Comparison of ENCODE assay signal across 8 cellular contexts in the genomic region with DNA sequence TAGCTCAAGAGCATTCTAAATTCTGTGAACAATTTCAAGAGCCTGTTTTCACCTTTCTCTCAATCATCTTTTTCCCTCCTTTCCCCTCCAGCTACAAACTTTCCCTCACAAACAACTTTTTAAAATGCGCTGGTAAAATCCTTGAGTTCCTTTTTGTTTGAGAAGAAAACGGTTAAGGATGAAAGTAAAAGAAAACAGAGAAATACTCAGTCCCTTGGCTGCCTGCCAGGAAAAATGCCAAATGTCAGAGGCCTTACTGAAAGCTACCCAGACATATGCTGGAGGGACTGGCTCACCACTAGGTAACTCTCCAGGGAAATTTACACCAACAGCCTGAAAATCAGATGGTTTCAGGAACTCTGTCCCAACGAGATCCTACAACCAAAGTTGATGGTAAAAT. TPM values are rescaled to one million over a fixed set of nuclear protein-coding genes. Genes with fewer than 3 reads are reported as not detected.
DNase-seq lines count a peak whose midpoint lies in the region; ATAC-seq, FAIRE-seq and TF ChIP-seq lines count a peak whose summit lies in the region.

No MANE protein-coding gene starts in this region.

- no peak for FAIRE-seq in GM12878 (lab: Jason Lieb, UNC)

- H3K9ac ChIP-seq in GM12878 (ENCODE audit: control insufficient read depth, insufficient read depth, low read length), result 0 out of 2 replicates have a peak overlapping the region, but pooled peaks have one; percentile 27

- BruUV-seq in GM12878 (replicated peaks; lab: Mats Ljungman, UMichigan), result no TSS peak

- H3K27ac ChIP-seq in GM12878 (ENCODE audit: control insufficient read depth, insufficient read depth) (no peak overlapping the region), ovary (peak overlapping the region in 1 of 2 donors; percentile 28)

- TF ChIP-seq POLR2A in GM12878 (IDR thresholded peaks at IDR 0.05; ENCODE audit: low read depth, low read length) (no peak), ovary (IDR thresholded peaks at IDR 0.05) (no peak)

- intact Hi-C loops in GM12878 (cut with micrococcal nuclease; ENCODE audit: unreplicated experiment) (no loop called here), ovary (cut with DNase I) (no loop called here)

- H3K36me3 ChIP-seq in GM12878 (ENCODE audit: control insufficient read depth in 2 of 2, insufficient read depth in 2 of 2, low read length in 1 of 2) (no peaks in the 10 kb centered on the region), ovary (no peaks in the 10 kb centered on the region)

- H3K4me3 ChIP-seq in GM12878, result no peak overlapping the region
- H3K4me3 ChIP-seq in ovary, result no peak overlapping the region

- SMC1A ChIA-PET in GM12878 (lab: Charles Lee; ENCODE audit: uncharacterized antibody, unreplicated experiment), result interaction anchor here (0.6 to 1.1 kb wide), 4 partner anchors 13 to 44 kb away, joined by 3 read pairs; no protein-coding TSS in a partner anchor

- 42% methylated on average over 3 of the region's 3 CpGs for WGBS in GM12878 (ENCODE audit: insufficient coverage, insufficient replicate concordance, low lambda C conversion rate, missing lambda C conversion rate)
- 21 to 35% (median 22%) methylated on average over 3 of the region's 3 CpGs for WGBS in ovary, 3 donors

- H3K27me3 ChIP-seq in GM12878 (replicated peaks in 1 of 2; ENCODE audit: control insufficient read depth in 2 of 2, insufficient read depth in 2 of 2, low read length in 1 of 2), result no peaks in the 10 kb centered on the region
- H3K27me3 ChIP-seq in ovary, result no peaks in the 10 kb centered on the region

- TF ChIP-seq EP300 in GM12878 (IDR thresholded peaks at IDR 0.05; ENCODE audit: borderline replicate concordance in 1 of 2, control insufficient read depth in 1 of 2, low read depth in 2 of 2, low read length in 2 of 2) (no peak), ovary (IDR thresholded peaks at IDR 0.05) (no peak)

- H2AFZ ChIP-seq in GM12878 (ENCODE audit: control insufficient read depth, low read depth, low read length), result peak overlapping the region; percentile 58

- TF ChIP-seq RAD21 in GM12878 (IDR thresholded peaks at IDR 0.05; ENCODE audit: insufficient read depth, low read depth, low read length), result no peak

- POLR2A ChIA-PET in GM12878 (lab: Charles Lee), result interaction anchor here (0.6 to 0.9 kb wide), 2 partner anchors 48 to 116 kb away, joined by 3 read pairs; no protein-coding TSS in a partner anchor

- no peaks in the 10 kb centered on the region for H3K79me2 ChIP-seq in GM12878 (ENCODE audit: control insufficient read depth, insufficient read depth, low read length)

- CTCF ChIA-PET in GM12878 (lab: Yijun Ruan, JAX), result interaction anchor here (0.7 to 1.6 kb wide), 2 partner anchors 10 to 230 kb away, joined by 4 read pairs; no protein-coding TSS in a partner anchor

- no peak overlapping the region for H3K4me2 ChIP-seq in GM12878 (ENCODE audit: control insufficient read depth, insufficient read depth)

- peak; percentile 24; the same call in 1 of the 3 replicates for ATAC-seq in GM12878
- ATAC-seq in HG02884 (IDR thresholded peaks at IDR 0.05; ENCODE audit: unreplicated experiment), result no peak
- ATAC-seq in GM21526 (IDR thresholded peaks at IDR 0.05; ENCODE audit: low FRiP score, unreplicated experiment), result no peak

- H4K20me1 ChIP-seq in GM12878 (ENCODE audit: control insufficient read depth, insufficient read depth), result no peaks in the 10 kb centered on the region

- H3K4me1 ChIP-seq in GM12878 (ENCODE audit: control insufficient read depth, insufficient read depth, low read length) (peaks cover 6% of the 10 kb centered on the region; the same call in 1 of the 2 replicates), ovary (ENCODE audit: insufficient read depth) (no peaks in the 10 kb centered on the region)

- TF ChIP-seq CTCF in GM12878 (IDR thresholded peaks at IDR 0.05 in 2 of 3, conservative IDR thresholded peaks at IDR 0.05 in 1 of 3; ENCODE audit: control insufficient read depth in 2 of 3, extremely low read depth in 1 of 3, insufficient read depth in 1 of 3, low read depth in 3 of 3, low read length in 3 of 3), result no peak
- TF ChIP-seq CTCF in ovary (IDR thresholded peaks at IDR 0.05), result no peak

- RAD21 ChIA-PET in GM12878 (lab: Charles Lee; ENCODE audit: unreplicated experiment), result no interaction called here

- DNase-seq in NCI-H1694 treated with DMSO at 0.1 percent for 48 hours (lab: John Stamatoyannopoulos, UW) (peak; percentile 36), NCI-H1694 (lab: John Stamatoyannopoulos, UW) (no peak), NAMALWA (ENCODE audit: low spot score) (peak; percentile 76), GM12878 (ENCODE audit: low read depth, low spot score) (no peak), ovary (peak; percentile 57 to 88 (median 70)), SW480 (ENCODE audit: low spot score) (no peak)

- H3K9me3 ChIP-seq in GM12878 (replicated peaks; ENCODE audit: control insufficient read depth, insufficient read depth, low read length), result no peaks in the 10 kb centered on the region
- H3K9me3 ChIP-seq in ovary, result no peaks in the 10 kb centered on the region

- in situ Hi-C loops in GM12878 (cut with MboI), result no loop called here

TF ChIP-seq in GM12878, 131 proteins besides CTCF, POLR2A, EP300 and RAD21:
- TF ChIP-seq TBL1XR1 (IDR thresholded peaks at IDR 0.05; ENCODE audit: low read depth, low read length) (no peak), ZNF207 (IDR thresholded peaks at IDR 0.05; ENCODE audit: borderline replicate concordance) (no peak), POU2F2 (IDR thresholded peaks at IDR 0.05; ENCODE audit: borderline replicate concordance, low read depth, low read length) (no peak), SMAD1 (IDR thresholded peaks at IDR 0.05; ENCODE audit: low read depth, partially characterized antibody) (peak; percentile 84), ATF3 (IDR thresholded peaks at IDR 0.05; ENCODE audit: borderline replicate concordance, extremely low read depth, low read depth, low read length) (no peak), YBX1 (IDR thresholded peaks at IDR 0.05) (no peak), CHD4 (IDR thresholded peaks at IDR 0.05) (no peak)

RNA-seq across cellular contexts. Expression of gene SERBP1, which starts 11.0 kb away (rescaled TPM):
- 200 and 206 TPM in 2 replicates for total RNA-seq in GM12878 (2013; cell fraction: nucleolus; rRNA removed)
- total RNA-seq in GM12878 (2014; rRNA removed), result 334 and 376 TPM in 2 replicates
- 471 and 509 TPM in 2 replicates for total RNA-seq in GM12878 (2014; rRNA removed; fragmentation: Illumina TruSeq; extraction: Trizol)
- total RNA-seq in GM12878 (2021), result 383 and 385 TPM in 2 replicates
- polyA plus RNA-seq in GM12878 (2011; ENCODE audit: low read depth), result 133 TPM
- 416 and 531 TPM in 2 replicates for polyA plus RNA-seq in GM12878 (2011; rRNA removed)
- polyA plus RNA-seq in GM12878 (2011; cell fraction: cytosol; rRNA removed), result 172 and 204 TPM in 2 replicates
- polyA plus RNA-seq in GM12878 (2011; cell fraction: nucleus; rRNA removed), result 107 and 186 TPM in 2 replicates
- 308 and 325 TPM in 2 replicates for polyA plus RNA-seq in GM12878 (2012)
- 414 and 440 TPM in 2 replicates for polyA plus RNA-seq in GM12878 (2014; fragmentation: Illumina TruSeq; extraction: Trizol)
- polyA plus RNA-seq in GM12878 (2014; fragmentation: Nextera tagmentation; extraction: Ambion mirVana), result 100 to 1,000 TPM in 1 of 2 experiments, 10 to 100 TPM in 1; 76.7 to 111 TPM
- 343 and 346 TPM in 2 replicates for polyA plus RNA-seq in GM12878 (2014; rRNA removed)
- 100 to 1,000 TPM; 384 to 389 TPM for polyA plus RNA-seq in GM12878 (2016; fragmentation: Nextera tagmentation; extraction: Ambion mirVana)
- 117 and 148 TPM in 2 replicates for polyA minus RNA-seq in GM12878 (2011; rRNA and poly(A)+ RNA removed)
- 120 and 146 TPM in 2 replicates for polyA minus RNA-seq in GM12878 (2011; cell fraction: cytosol; rRNA and poly(A)+ RNA removed)
- polyA minus RNA-seq in GM12878 (2011; cell fraction: nucleus; rRNA and poly(A)+ RNA removed), result 45.2 and 84.8 TPM in 2 replicates
- total RNA-seq in ovary, result 100 to 1,000 TPM; 117 to 163 (median 150) TPM
- 100 to 1,000 TPM; 118 to 180 TPM for polyA plus RNA-seq in ovary

Comparison
In these comparisons a context has a peak if more than half of its experiments do, and no peak if none do; other contexts are left out.
1. DNase-seq: peak in NCI-H1694 treated with DMSO at 0.1 percent for 48 hours (single experiment), NAMALWA (single experiment) and ovary (5 of 5); none in NCI-H1694 (single experiment), GM12878 (single experiment) and SW480 (single experiment).